In genomic region chr17:58219789-58220183, GRCh38 we compare ENCODE assay signal across 8 cellular contexts. TPM values are rescaled to one million over a fixed set of nuclear protein-coding genes. Genes with fewer than 3 reads are reported as not detected.
DNase-seq lines count a peak whose midpoint lies in the region; ATAC-seq and TF ChIP-seq lines count a peak whose summit lies in the region.

No MANE protein-coding gene starts in this region.

- H3K4me1 ChIP-seq in ES-I3 (ENCODE audit: insufficient read depth, low read length) (peaks cover 9% of the 10 kb centered on the region), PC-9 (replicated peaks; ENCODE audit: insufficient read depth) (peaks cover 21% of the 10 kb centered on the region), endodermal cell (ENCODE audit: control insufficient read depth, insufficient read depth, low read length) (no peaks in the 10 kb centered on the region)

- H3K9me3 ChIP-seq in ES-I3 (ENCODE audit: control insufficient read depth, insufficient read depth, low read length) (no peaks in the 10 kb centered on the region), PC-9 (ENCODE audit: insufficient read depth, low read depth) (no peaks in the 10 kb centered on the region), endodermal cell (ENCODE audit: control insufficient read depth, low read length) (no peaks in the 10 kb centered on the region)

- H3K9me3 Mint-ChIP-seq in endodermal cell: no peaks in the 10 kb centered on the region

- ATAC-seq in HG03565 (IDR thresholded peaks at IDR 0.05; ENCODE audit: unreplicated experiment): no peak

- H3K79me2 ChIP-seq in PC-9 (ENCODE audit: low read depth): no peaks in the 10 kb centered on the region

- H3K4me3 ChIP-seq in PC-9 (peak overlapping the region; percentile 67), endodermal cell (ENCODE audit: low read length) (peak overlapping the region; percentile 92)

- H3K27me3 Mint-ChIP-seq in endodermal cell (ENCODE audit: insufficient read depth): peaks cover 28% of the 10 kb centered on the region

- H3K36me3 ChIP-seq in ES-I3 (ENCODE audit: insufficient read depth, low read length) (no peaks in the 10 kb centered on the region), PC-9 (ENCODE audit: low read depth) (no peaks in the 10 kb centered on the region), endodermal cell (ENCODE audit: control insufficient read depth, insufficient read depth, low read length) (peaks cover 17% of the 10 kb centered on the region)

- TF ChIP-seq CTCF in PC-9 (conservative IDR thresholded peaks at IDR 0.05) (no peak), endodermal cell (conservative IDR thresholded peaks at IDR 0.05) (no peak)

- H3K27ac ChIP-seq in PC-9 (no peak overlapping the region), endodermal cell (ENCODE audit: low read depth, low read length) (no peak overlapping the region)

- peak overlapping the region; percentile 96 for H2AFZ ChIP-seq in PC-9

- peak overlapping the region; percentile 88 for H3K4me3 Mint-ChIP-seq in endodermal cell

- peak overlapping the region; percentile 80 for H3K4me2 ChIP-seq in PC-9

- H3F3A ChIP-seq in PC-9 (ENCODE audit: insufficient read depth, low read depth): no peaks in the 10 kb centered on the region; the same call in 1 of the 2 replicates

- no TSS peak for BruUV-seq in PC-9 (replicated peaks; lab: Mats Ljungman, UMichigan)

- H3K9me2 ChIP-seq in PC-9 (ENCODE audit: insufficient read depth): no peaks in the 10 kb centered on the region

- H3K27me3 ChIP-seq in PC-9 (ENCODE audit: insufficient read depth, low read depth): no peaks in the 10 kb centered on the region
- H3K27me3 ChIP-seq in endodermal cell (ENCODE audit: control insufficient read depth, insufficient read depth, low read length, poor library complexity, severe bottlenecking): no peaks in the 10 kb centered on the region

- 90 to 94% methylated on average over 5 to 7 of the region's 7 CpGs for WGBS in endodermal cell (ENCODE audit: insufficient coverage in 1 of 2, insufficient read length in 1 of 2), 2 experiments

- no peaks in the 10 kb centered on the region for H4K20me1 ChIP-seq in PC-9 (ENCODE audit: insufficient read depth)

- peaks cover 15% of the 10 kb centered on the region for H3K36me3 Mint-ChIP-seq in endodermal cell (ENCODE audit: low read depth)

- intact Hi-C loops in PC-9 (cut with micrococcal nuclease; ENCODE audit: unreplicated experiment): loop anchor here (10.0 kb wide), 1 partner anchor 195 kb away; the partner anchor contains the start of gene RNF43

- H3K27ac Mint-ChIP-seq in endodermal cell: peak overlapping the region; percentile 64

- DNase-seq in PC-9: no peak
- DNase-seq in endodermal cell: no peak
- DNase-seq in pons (ENCODE audit: low spot score): peak; percentile 39
- DNase-seq in NCI-H1694 treated with DMSO at 0.1 percent for 48 hours (lab: John Stamatoyannopoulos, UW): no peak
- no peak for DNase-seq in OCI-M2 (lab: John Stamatoyannopoulos, UW; ENCODE audit: unreplicated experiment)
- no peak for DNase-seq in effector CD4-positive, alpha-beta T cell

- peaks cover 6% of the 10 kb centered on the region for H3K4me1 Mint-ChIP-seq in endodermal cell

- POLR2A ChIA-PET in PC-9 (lab: Charles Lee; ENCODE audit: unreplicated experiment): no interaction called here

- H3K9ac ChIP-seq in ES-I3 (ENCODE audit: low read depth, low read length) (peak overlapping the region; percentile 88; the same call in 1 of the 2 replicates), endodermal cell (ENCODE audit: extremely low read depth, low read length, poor library complexity, severe bottlenecking) (no peak overlapping the region)

- CTCF ChIA-PET in PC-9 (lab: Charles Lee): interaction anchor here (0.6 kb wide), 2 partner anchors 30 to 67 kb away, joined by 3 to 5 read pairs; no protein-coding TSS in a partner anchor

RNA-seq across cellular contexts. Expression of gene MKS1, which starts 0.7 kb away (rescaled TPM):
- total RNA-seq in PC-9 (2021) (28.6 and 30.1 TPM in 2 replicates), endodermal cell (10 to 100 TPM; 31.8 to 32.2 TPM)
- polyA plus RNA-seq in endodermal cell (2013, experiment 1 of 2): 36.8 TPM
- polyA plus RNA-seq in endodermal cell (2013, experiment 2 of 2): 30.9 TPM

RNA-seq across cellular contexts. Expression of gene LPO, which starts 18.6 kb away (rescaled TPM):
- total RNA-seq in PC-9 (2021) (not detected in 2 replicates), endodermal cell (not detected)
- polyA plus RNA-seq in endodermal cell (2013, experiment 1 of 2): not detected
- not detected for polyA plus RNA-seq in endodermal cell (2013, experiment 2 of 2)

RNA-seq across cellular contexts. Expression of gene EPX, which starts 27.3 kb away (rescaled TPM):
- total RNA-seq in PC-9 (2021) (not detected in 2 replicates), endodermal cell (not detected)
- polyA plus RNA-seq in endodermal cell (2013, experiment 1 of 2): not detected
- polyA plus RNA-seq in endodermal cell (2013, experiment 2 of 2): not detected

RNA-seq across cellular contexts. Expression of gene OR4D2, which starts 53.0 kb away (rescaled TPM):
- not detected in 2 replicates for total RNA-seq in PC-9 (2021)
- not detected for total RNA-seq in endodermal cell
- not detected for polyA plus RNA-seq in endodermal cell (2013, experiment 1 of 2)
- polyA plus RNA-seq in endodermal cell (2013, experiment 2 of 2): not detected
